In the genomic region with DNA sequence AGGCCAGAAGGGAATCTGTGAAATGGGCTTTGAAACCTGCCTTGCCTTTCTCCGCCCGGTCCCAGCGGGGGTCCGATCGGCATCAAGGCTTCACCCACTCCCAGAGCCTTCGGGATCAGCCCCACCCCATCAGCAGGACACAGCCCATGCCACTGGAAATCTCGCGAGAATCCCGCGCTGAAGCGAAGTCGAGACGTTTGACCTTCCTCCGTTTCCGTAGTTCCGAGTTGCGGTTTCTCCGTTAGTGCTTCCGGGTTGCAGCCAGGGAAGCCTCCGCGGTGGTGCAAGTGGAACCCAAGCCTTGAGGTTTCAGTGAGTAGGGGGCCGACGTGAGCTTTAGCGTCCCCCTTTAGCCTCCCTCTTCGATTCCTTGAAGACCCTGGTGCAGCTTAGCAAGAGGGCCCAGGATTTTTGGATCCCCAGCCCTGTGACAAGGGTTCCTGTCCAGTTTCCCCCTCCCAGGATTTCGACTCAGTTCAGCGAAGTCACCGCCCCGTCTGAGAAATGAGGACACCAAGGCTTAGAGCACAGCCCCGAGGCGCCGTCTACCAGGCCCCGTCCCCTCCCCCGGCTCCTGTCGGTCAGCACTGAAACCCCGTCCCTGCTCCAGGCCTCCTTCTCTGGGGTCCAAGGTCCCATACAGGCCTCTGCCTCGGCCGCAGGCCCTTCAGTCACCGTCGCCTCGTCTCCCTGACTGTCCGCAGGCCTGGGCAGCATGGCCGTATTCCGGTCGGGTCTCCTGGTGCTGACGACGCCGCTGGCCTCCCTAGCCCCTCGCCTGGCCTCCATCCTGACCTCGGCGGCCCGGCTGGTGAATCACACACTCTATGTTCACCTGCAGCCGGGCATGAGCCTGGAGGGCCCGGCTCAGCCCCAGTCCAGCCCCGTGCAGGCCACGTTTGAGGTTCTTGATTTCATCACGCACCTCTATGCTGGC, we compare ENCODE assay signal across 8 cellular contexts. TPM values are rescaled to one million over a fixed set of nuclear protein-coding genes. Genes with fewer than 3 reads are reported as not detected.
DNase-seq lines count a peak whose midpoint lies in the region; ATAC-seq and TF ChIP-seq lines count a peak whose summit lies in the region.

COASY (plus strand) TSS at position 241 of the 937 bp plus-strand sequence; CDS start at position 716, 475 bp downstream.

- peaks cover 13% of the 10 kb centered on the region; the same call in 1 of the 2 replicates for H3F3A ChIP-seq in MM.1S (ENCODE audit: insufficient read depth, low read length)

- ATAC-seq in naive thymus-derived CD4-positive, alpha-beta T cell = peak; percentile 81
- peak; percentile 80 for ATAC-seq in stimulated activated effector memory CD8-positive, alpha-beta T cell treated with anti-CD3 and anti-CD28 coated beads, Interleukin-12 subunit alpha, Interleukin-12 subunit beta, amount 100 ng/mL, for 72 hours

- H3K27ac ChIP-seq in A673 (ENCODE audit: low read depth, low read length, poor library complexity, severe bottlenecking) (peak within 1 kb of the TSS; percentile 85), MM.1S (ENCODE audit: low read length) (peak within 1 kb of the TSS; percentile 58; the same call in 1 of the 2 replicates)
- peak within 1 kb of the TSS; percentile 84 for H3K27ac ChIP-seq in naive thymus-derived CD4-positive, alpha-beta T cell (ENCODE audit: low read depth, low read length)

- H3K4me3 ChIP-seq in A673 (ENCODE audit: low read depth, low read length, poor library complexity, severe bottlenecking) = peak within 1 kb of the TSS; percentile 83
- peak within 1 kb of the TSS; percentile 93 for H3K4me3 ChIP-seq in MM.1S (ENCODE audit: low read length)
- H3K4me3 ChIP-seq in naive thymus-derived CD4-positive, alpha-beta T cell (ENCODE audit: low read length) = peak within 1 kb of the TSS; percentile 95

- BruUV-seq in A673 (replicated peaks; lab: Mats Ljungman, UMichigan) = TSS peak; percentile 60

- peak within 1 kb of the TSS; percentile 66 for H2AFZ ChIP-seq in MM.1S (ENCODE audit: low read length)

- no peaks in the 10 kb centered on the region for H4K20me1 ChIP-seq in MM.1S (ENCODE audit: insufficient read depth, low read length)

- no peaks in the 10 kb centered on the region for H3K9me3 ChIP-seq in A673 (ENCODE audit: low read depth, low read length, poor library complexity, severe bottlenecking)
- H3K9me3 ChIP-seq in MM.1S (replicated peaks; ENCODE audit: insufficient read depth, low read length) = no peaks in the 10 kb centered on the region
- no peaks in the 10 kb centered on the region for H3K9me3 ChIP-seq in naive thymus-derived CD4-positive, alpha-beta T cell (ENCODE audit: control insufficient read depth in 2 of 3, low read length in 3 of 3)

- peak within 1 kb of the TSS; percentile 91 for H3K9ac ChIP-seq in MM.1S (ENCODE audit: low read length)

- intact Hi-C loops in A673 (cut with micrococcal nuclease; ENCODE audit: unreplicated experiment) = no loop called here
- intact Hi-C loops in naive thymus-derived CD4-positive, alpha-beta T cell (cut with micrococcal nuclease) = loop anchor here (1.0 to 2.0 kb wide), 7 partner anchors 8 to 545 kb away; partner anchors contain the start of genes RETREG3 (in 2 of the 2), TUBG1 (in 2 of the 2), DNAJC7 (in 1 of the 2) and NAGLU (in 1 of the 2)

- DNase-seq in A673 (ENCODE audit: low spot score) (peak; percentile 94), GM19238 (ENCODE audit: insufficient read length, low spot score) (peak; percentile 96), MM.1S (peak; percentile 98), SHP77 (lab: John Stamatoyannopoulos, UW) (peak; percentile 94 to 96), fibroblast of peridontal ligament (ENCODE audit: extremely low read depth) (peak; percentile 99)
- peak; percentile 81 for DNase-seq in activated T-helper 9 cell treated with anti-CD3 and anti-CD28 coated beads, Interleukin-2, amount 50 U/mL, for 16 hours (ENCODE audit: low read depth)
- DNase-seq in naive thymus-derived CD4-positive, alpha-beta T cell = peak; percentile 77 to 93 (median 89)
- DNase-seq in stimulated activated effector memory CD8-positive, alpha-beta T cell treated with anti-CD3 and anti-CD28 coated beads, Interleukin-12 subunit alpha, Interleukin-12 subunit beta, amount 100 ng/mL, for 72 hours (ENCODE audit: low spot score in 2 of 2) = peak; percentile 89 to 96

- peak within 1 kb of the TSS; percentile 89 to 95 (median 92) for H3K27ac Mint-ChIP-seq in naive thymus-derived CD4-positive, alpha-beta T cell
- H3K27ac Mint-ChIP-seq in stimulated activated effector memory CD8-positive, alpha-beta T cell treated with anti-CD3 and anti-CD28 coated beads, Interleukin-12 subunit alpha, Interleukin-12 subunit beta, amount 100 ng/mL, for 72 hours = peak within 1 kb of the TSS; percentile 98

- CTCF ChIA-PET in A673 (lab: Charles Lee) = no interaction called here
- CTCF ChIA-PET in naive thymus-derived CD4-positive, alpha-beta T cell (lab: Charles Lee) = no interaction called here

- H3K27me3 ChIP-seq in A673 (replicated peaks; ENCODE audit: insufficient read depth, low read depth, low read length, poor library complexity) = no peaks in the 10 kb centered on the region
- H3K27me3 ChIP-seq in MM.1S (replicated peaks; ENCODE audit: insufficient read depth, low read length) = no peaks in the 10 kb centered on the region
- H3K27me3 ChIP-seq in naive thymus-derived CD4-positive, alpha-beta T cell (ENCODE audit: control insufficient read depth in 2 of 2, insufficient read depth in 2 of 2, low read length in 2 of 2) = no peaks in the 10 kb centered on the region

- peaks cover 39% of the 10 kb centered on the region for H3K79me2 ChIP-seq in MM.1S (ENCODE audit: low read length)

- H3K4me1 ChIP-seq in A673 (ENCODE audit: insufficient read depth, low read length, poor library complexity, severe bottlenecking) (peaks cover 10% of the 10 kb centered on the region), MM.1S (ENCODE audit: low read length) (peaks cover 17% of the 10 kb centered on the region)
- H3K4me1 ChIP-seq in naive thymus-derived CD4-positive, alpha-beta T cell (ENCODE audit: control insufficient read depth in 2 of 2, insufficient read depth in 2 of 2, low read length in 2 of 2) = peaks cover 24 to 25% of the 10 kb centered on the region in 2 donors

- TF ChIP-seq CTCF in A673 (conservative IDR thresholded peaks at IDR 0.05; ENCODE audit: low read depth, low read length) (no peak), MM.1S (IDR thresholded peaks at IDR 0.05; ENCODE audit: low read length) (no peak)

- peaks cover 0 to 14% (median 0%) of the 10 kb centered on the region in 5 donors for H3K36me3 Mint-ChIP-seq in naive thymus-derived CD4-positive, alpha-beta T cell
- peaks cover 45% of the 10 kb centered on the region for H3K36me3 Mint-ChIP-seq in stimulated activated effector memory CD8-positive, alpha-beta T cell treated with anti-CD3 and anti-CD28 coated beads, Interleukin-12 subunit alpha, Interleukin-12 subunit beta, amount 100 ng/mL, for 72 hours

- H3K36me3 ChIP-seq in A673 (ENCODE audit: insufficient read depth, low read length, poor library complexity, severe bottlenecking) = peaks cover 13% of the 10 kb centered on the region
- H3K36me3 ChIP-seq in MM.1S (replicated peaks; ENCODE audit: insufficient read depth, low read length) = no peaks in the 10 kb centered on the region
- peaks cover 0 to 40% (median 21%) of the 10 kb centered on the region in 3 experiments for H3K36me3 ChIP-seq in naive thymus-derived CD4-positive, alpha-beta T cell (ENCODE audit: control insufficient read depth in 2 of 3, insufficient read depth in 3 of 3, low read length in 3 of 3)

- peaks cover 0 to 3% (median 0%) of the 10 kb centered on the region in 5 donors for H3K27me3 Mint-ChIP-seq in naive thymus-derived CD4-positive, alpha-beta T cell

- peak within 1 kb of the TSS; percentile 90 to 95 (median 91) for H3K4me3 Mint-ChIP-seq in naive thymus-derived CD4-positive, alpha-beta T cell
- H3K4me3 Mint-ChIP-seq in stimulated activated effector memory CD8-positive, alpha-beta T cell treated with anti-CD3 and anti-CD28 coated beads, Interleukin-12 subunit alpha, Interleukin-12 subunit beta, amount 100 ng/mL, for 72 hours = peak within 1 kb of the TSS; percentile 92

- peak within 1 kb of the TSS; percentile 90 for H3K4me2 ChIP-seq in MM.1S (ENCODE audit: low read depth, low read length)

- H3K9me2 ChIP-seq in MM.1S (replicated peaks; ENCODE audit: insufficient read depth, low read length) = no peaks in the 10 kb centered on the region

- POLR2A ChIA-PET in A673 (lab: Charles Lee; ENCODE audit: low non-redundant PET) = no interaction called here
- POLR2A ChIA-PET in naive thymus-derived CD4-positive, alpha-beta T cell (lab: Charles Lee) = interaction anchor here (0.6 to 1.9 kb wide), 4 partner anchors 10 to 152 kb away, joined by 3 to 7 read pairs (median 4); partner anchors contain the start of gene PSMC3IP

- peaks cover 17 to 41% (median 32%) of the 10 kb centered on the region in 7 donors for H3K4me1 Mint-ChIP-seq in naive thymus-derived CD4-positive, alpha-beta T cell
- H3K4me1 Mint-ChIP-seq in stimulated activated effector memory CD8-positive, alpha-beta T cell treated with anti-CD3 and anti-CD28 coated beads, Interleukin-12 subunit alpha, Interleukin-12 subunit beta, amount 100 ng/mL, for 72 hours = peaks cover 45% of the 10 kb centered on the region

- peaks cover 0 to 4% (median 0%) of the 10 kb centered on the region in 11 donors for H3K9me3 Mint-ChIP-seq in naive thymus-derived CD4-positive, alpha-beta T cell
- no peaks in the 10 kb centered on the region for H3K9me3 Mint-ChIP-seq in stimulated activated effector memory CD8-positive, alpha-beta T cell treated with anti-CD3 and anti-CD28 coated beads, Interleukin-12 subunit alpha, Interleukin-12 subunit beta, amount 100 ng/mL, for 72 hours

RNA-seq across cellular contexts. Expression of gene COASY, which starts in this region (rescaled TPM):
- total RNA-seq in A673 (2021) = 71.5 and 78.2 TPM in 2 replicates
- total RNA-seq in naive thymus-derived CD4-positive, alpha-beta T cell = 10 to 100 TPM; 45.3 to 76.9 (median 64.5) TPM
- polyA plus RNA-seq in naive thymus-derived CD4-positive, alpha-beta T cell = 10 to 100 TPM; 56.0 to 59.2 TPM

Comparison
In these comparisons a context has a peak if more than half of its experiments do, and no peak if none do; other contexts are left out.
1. Peak in every context shown above with its lines: DNase-seq, ATAC-seq, H3K4me3 ChIP-seq and H3K27ac ChIP-seq.